In the genomic region with DNA sequence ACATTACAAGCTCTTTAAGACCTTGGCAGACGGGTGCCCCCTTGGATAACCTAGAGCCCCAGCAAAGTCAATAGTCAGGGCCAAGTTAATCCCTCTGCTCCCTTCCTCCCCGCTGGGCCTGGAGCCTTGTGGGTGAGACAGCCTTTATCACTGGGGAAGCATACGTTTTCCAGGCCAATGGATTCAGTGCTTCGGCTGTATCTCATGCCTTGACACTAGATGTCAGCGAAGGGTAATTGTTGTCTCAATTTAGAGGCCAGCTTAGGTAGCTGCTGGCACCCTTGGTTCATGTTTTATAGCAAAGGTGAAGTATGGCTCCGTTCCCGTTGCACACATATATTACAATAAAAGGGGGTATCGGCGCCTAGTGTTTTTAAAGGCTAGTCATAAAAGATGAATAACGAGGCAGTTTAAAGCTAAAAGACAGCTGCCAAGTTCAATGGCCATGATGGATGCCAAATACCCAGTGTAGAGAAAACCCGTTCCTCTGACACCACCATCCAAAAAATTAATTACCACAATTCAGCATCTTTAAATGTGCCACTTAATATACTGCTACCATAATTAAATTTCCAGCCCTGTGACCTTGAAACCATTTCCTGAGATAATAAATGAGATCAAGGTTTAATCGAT, we compare ENCODE assay signal across 9 cellular contexts. TPM values are rescaled to one million over a fixed set of nuclear protein-coding genes. Genes with fewer than 3 reads are reported as not detected.
DNase-seq lines count a peak whose midpoint lies in the region; ATAC-seq and TF ChIP-seq lines count a peak whose summit lies in the region.
"Had no signal": no experiment of that assay in that cellular context is flagged by ENCODE, and none has a peak within 500 bp of the region (broad histone marks: within the 10 kb centered on the region; RNA-seq: fewer than 3 reads in every experiment).

No MANE protein-coding gene starts in this region.

- H4K20me1 ChIP-seq in PC-9 (ENCODE audit: insufficient read depth) (no peaks in the 10 kb centered on the region), hepatocyte (ENCODE audit: insufficient read depth, poor library complexity, severe bottlenecking) (no peaks in the 10 kb centered on the region)

- H3K4me1 ChIP-seq in PC-9 (replicated peaks; ENCODE audit: insufficient read depth), result no peaks in the 10 kb centered on the region
- H3K4me1 ChIP-seq in hepatocyte (ENCODE audit: insufficient read depth), result no peaks in the 10 kb centered on the region
- H3K4me1 ChIP-seq in sigmoid colon, result no peaks in the 10 kb centered on the region

- 45% methylated on average over 12 of the region's 12 CpGs for WGBS in hepatocyte (ENCODE audit: low lambda C conversion rate, missing lambda C conversion rate)
- WGBS in sigmoid colon, 2 donors, result 12 to 42% methylated on average over 12 of the region's 12 CpGs

- DNase-seq in KBM-7, result peak; percentile 24
- DNase-seq in PC-9, result no peak
- peak; percentile 43 for DNase-seq in hepatocyte (ENCODE audit: low spot score)
- DNase-seq in posterior cingulate gyrus, result no peak
- DNase-seq in sigmoid colon, result no peak
- DNase-seq in occipital lobe (lab: John Stamatoyannopoulos, UW), result no peak

- ATAC-seq in GM18858 (IDR thresholded peaks at IDR 0.05; ENCODE audit: unreplicated experiment), result no peak
- ATAC-seq: activated naive CD4-positive, alpha-beta T cell treated with anti-CD3 and anti-CD28 coated beads, Interleukin-2, amount 50 U/mL, for 72 hours had no signal

- CTCF ChIA-PET in PC-9 (lab: Charles Lee), result interaction anchor here (1.5 kb wide), 1 partner anchor 17 kb away, joined by 4 read pairs; no protein-coding TSS in a partner anchor

- in situ Hi-C loops in KBM-7 (cut with MboI; ENCODE audit: low pct_unique_long_range_greater_than_20kb, low sequenced_read_pairs), result loop anchor here (25.0 kb wide), 1 partner anchor 571 kb away; no protein-coding TSS in a partner anchor

- H3K9me2 ChIP-seq in PC-9 (ENCODE audit: insufficient read depth) (no peaks in the 10 kb centered on the region), hepatocyte (replicated peaks; ENCODE audit: insufficient read depth) (no peaks in the 10 kb centered on the region)

- no peak for TF ChIP-seq EP300 in sigmoid colon (IDR thresholded peaks at IDR 0.05)

- H3K79me2 ChIP-seq in PC-9 (ENCODE audit: low read depth) (no peaks in the 10 kb centered on the region), hepatocyte (no peaks in the 10 kb centered on the region)

- H3K4me3 ChIP-seq in PC-9 (no peak overlapping the region), hepatocyte (no peak overlapping the region), sigmoid colon (no peak overlapping the region)

- H3K27ac ChIP-seq in C4-2B (no peak overlapping the region), PC-9 (no peak overlapping the region), hepatocyte (no peak overlapping the region), sigmoid colon (no peak overlapping the region)

- H3K36me3 ChIP-seq in PC-9 (ENCODE audit: low read depth) (no peaks in the 10 kb centered on the region), hepatocyte (replicated peaks; ENCODE audit: insufficient read depth, low read depth) (no peaks in the 10 kb centered on the region), sigmoid colon (no peaks in the 10 kb centered on the region)

- no peaks in the 10 kb centered on the region for H3F3A ChIP-seq in PC-9 (ENCODE audit: insufficient read depth, low read depth)

- TF ChIP-seq CTCF in C4-2B (conservative IDR thresholded peaks at IDR 0.05) (peak; percentile 79), PC-9 (conservative IDR thresholded peaks at IDR 0.05) (peak; percentile 35; the same call in 1 of the 2 replicates), hepatocyte (IDR thresholded peaks at IDR 0.05; ENCODE audit: poor library complexity) (peak; percentile 45), sigmoid colon (IDR thresholded peaks at IDR 0.05) (no peak)

- H3K9me3 ChIP-seq in PC-9 (ENCODE audit: insufficient read depth, low read depth) (no peaks in the 10 kb centered on the region), hepatocyte (ENCODE audit: low read depth) (no peaks in the 10 kb centered on the region), sigmoid colon (peaks cover 0 to 5% (median 1%) of the 10 kb centered on the region in 4 donors)

- no peak overlapping the region for H2AFZ ChIP-seq in PC-9
- H2AFZ ChIP-seq in hepatocyte, result no peak overlapping the region

- TF ChIP-seq POLR2A in sigmoid colon (IDR thresholded peaks at IDR 0.05), result no peak

- H3K27me3 ChIP-seq in PC-9 (ENCODE audit: insufficient read depth, low read depth) (no peaks in the 10 kb centered on the region), hepatocyte (no peaks in the 10 kb centered on the region), sigmoid colon (peaks cover 0 to 5% (median 0%) of the 10 kb centered on the region in 3 donors)

- no peak overlapping the region for H3K4me2 ChIP-seq in PC-9
- H3K4me2 ChIP-seq in hepatocyte, result no peak overlapping the region

- no TSS peak for BruUV-seq in PC-9 (replicated peaks; lab: Mats Ljungman, UMichigan)

- POLR2A ChIA-PET in PC-9 (lab: Charles Lee; ENCODE audit: unreplicated experiment), result no interaction called here

- intact Hi-C loops in PC-9 (cut with micrococcal nuclease; ENCODE audit: unreplicated experiment), result no loop called here
- intact Hi-C loops in posterior cingulate gyrus (cut with DNase I), result no loop called here
- intact Hi-C loops in sigmoid colon (cut with DNase I), result no loop called here

RNA-seq across cellular contexts. Expression of gene BNIP2, which starts 52.3 kb away (rescaled TPM):
- 59.5 and 64.3 TPM in 2 replicates for total RNA-seq in PC-9 (2021)
- 78.2 and 102 TPM in 2 replicates for total RNA-seq in hepatocyte
- polyA plus RNA-seq in hepatocyte, result 55.0 and 77.0 TPM in 2 replicates
- total RNA-seq in sigmoid colon, result 100 to 1,000 TPM; 115 to 199 (median 142) TPM
- polyA plus RNA-seq in sigmoid colon, result 10 to 100 TPM; 28.8 to 33.5 (median 33.3) TPM
- 81.9 TPM for total RNA-seq in occipital lobe

Comparison
In these comparisons a context has a peak if more than half of its experiments do, and no peak if none do; other contexts are left out.
1. CTCF ChIP-seq: peak in C4-2B (single experiment), PC-9 (single experiment) and hepatocyte (single experiment); none in sigmoid colon (0 of 4).
2. DNase-seq: peak in KBM-7 (single experiment) and hepatocyte (single experiment); none in PC-9 (0 of 2), posterior cingulate gyrus (0 of 10), sigmoid colon (single experiment) and occipital lobe (single experiment).